In genomic region chr22:38782402-38783094, GRCh38 we compare ENCODE assay signal across 11 cellular contexts. TPM values are rescaled to one million over a fixed set of nuclear protein-coding genes. Genes with fewer than 3 reads are reported as not detected.
DNase-seq lines count a peak whose midpoint lies in the region; ATAC-seq and TF ChIP-seq lines count a peak whose summit lies in the region.
"Had no signal": no experiment of that assay in that cellular context is flagged by ENCODE, and none has a peak within 500 bp of the region (broad histone marks: within the 10 kb centered on the region; RNA-seq: fewer than 3 reads in every experiment).

No MANE protein-coding gene starts in this region.

- H3K9ac ChIP-seq in BLaER1 treated with 17β-estradiol and CSF1 and Interleukin-3, amounts not matched to agents 10 nM and 100 nM: peak overlapping the region in 10 of 11 experiments; percentile 42 to 62 (median 54); a peak in 17 of 22 replicates

- TF ChIP-seq CTCF in CD8-positive, alpha-beta T cell (IDR thresholded peaks at IDR 0.05): no peak
- TF ChIP-seq CTCF in esophagus muscularis mucosa (IDR thresholded peaks at IDR 0.05): no peak

- ATAC-seq in activated T-helper 17 cell treated with anti-CD3 and anti-CD28 coated beads, Interleukin-2, amount 50 U/mL, for 72 hours (replicated peaks): peak; percentile 67
- ATAC-seq in stimulated activated naive B cell treated with anti-CD40 and anti-IgM and Interleukin-4, amounts not matched to agents 10 μg/mL and 1 μg/mL and 100 μg/mL, for 72 hours (replicated peaks): no peak
- no peak for ATAC-seq in CD8-positive, alpha-beta T cell
- ATAC-seq: sciatic nerve had no signal

- no peaks in the 10 kb centered on the region for H3K27me3 Mint-ChIP-seq in activated T-helper 17 cell treated with anti-CD3 and anti-CD28 coated beads, Interleukin-2, amount 50 U/mL, for 72 hours
- H3K27me3 Mint-ChIP-seq in stimulated activated naive B cell treated with anti-CD40 and anti-IgM and Interleukin-4, amounts not matched to agents 10 μg/mL and 1 μg/mL and 100 μg/mL, for 72 hours: no peaks in the 10 kb centered on the region
- H3K27me3 Mint-ChIP-seq in CD8-positive, alpha-beta T cell (ENCODE audit: low read depth): no peaks in the 10 kb centered on the region
- no peaks in the 10 kb centered on the region for H3K27me3 Mint-ChIP-seq in activated T-cell treated with anti-CD3 and anti-CD28 coated beads, Interleukin-2, amount 50 U/mL, for 24 hours

- POLR2A ChIA-PET in CD8-positive, alpha-beta T cell (lab: Charles Lee): no interaction called here

- no peaks in the 10 kb centered on the region for H3K27me3 ChIP-seq in BLaER1 treated with 17β-estradiol and CSF1 and Interleukin-3, amounts not matched to agents 10 nM and 100 nM
- no peaks in the 10 kb centered on the region for H3K27me3 ChIP-seq in CD8-positive, alpha-beta T cell (ENCODE audit: insufficient read depth, low read length)
- no peaks in the 10 kb centered on the region for H3K27me3 ChIP-seq in esophagus muscularis mucosa

- peaks cover 5% of the 10 kb centered on the region for H3K36me3 Mint-ChIP-seq in activated T-helper 17 cell treated with anti-CD3 and anti-CD28 coated beads, Interleukin-2, amount 50 U/mL, for 72 hours (ENCODE audit: low read depth)
- peaks cover 21 to 37% of the 10 kb centered on the region in 2 donors for H3K36me3 Mint-ChIP-seq in stimulated activated naive B cell treated with anti-CD40 and anti-IgM and Interleukin-4, amounts not matched to agents 10 μg/mL and 1 μg/mL and 100 μg/mL, for 72 hours
- H3K36me3 Mint-ChIP-seq in CD8-positive, alpha-beta T cell: peaks cover 39% of the 10 kb centered on the region
- peaks cover 5% of the 10 kb centered on the region for H3K36me3 Mint-ChIP-seq in activated T-cell treated with anti-CD3 and anti-CD28 coated beads, Interleukin-2, amount 50 U/mL, for 24 hours (ENCODE audit: low read depth)

- peak overlapping the region in 10 of 11 experiments; percentile 12 to 71 (median 64); a peak in 19 of 22 replicates for H3K27ac ChIP-seq in BLaER1 treated with 17β-estradiol and CSF1 and Interleukin-3, amounts not matched to agents 10 nM and 100 nM
- H3K27ac ChIP-seq in CD8-positive, alpha-beta T cell (ENCODE audit: low read depth, low read length): no peak overlapping the region
- no peak overlapping the region for H3K27ac ChIP-seq in esophagus muscularis mucosa (replicated peaks in 1 of 4)

- H3K36me3 ChIP-seq in BLaER1 treated with 17β-estradiol and CSF1 and Interleukin-3, amounts not matched to agents 10 nM and 100 nM: peaks cover 0 to 34% (median 17%) of the 10 kb centered on the region in 11 experiments; a peak in 15 of 22 replicates
- H3K36me3 ChIP-seq in CD8-positive, alpha-beta T cell (ENCODE audit: insufficient read depth, low read length): no peaks in the 10 kb centered on the region
- peaks cover 8 to 48% (median 28%) of the 10 kb centered on the region in 4 donors for H3K36me3 ChIP-seq in esophagus muscularis mucosa

- CTCF ChIA-PET in CD8-positive, alpha-beta T cell (lab: Charles Lee): no interaction called here

- H3K4me3 Mint-ChIP-seq in activated T-helper 17 cell treated with anti-CD3 and anti-CD28 coated beads, Interleukin-2, amount 50 U/mL, for 72 hours: no peak overlapping the region
- H3K4me3 Mint-ChIP-seq in stimulated activated naive B cell treated with anti-CD40 and anti-IgM and Interleukin-4, amounts not matched to agents 10 μg/mL and 1 μg/mL and 100 μg/mL, for 72 hours: no peak overlapping the region
- no peak overlapping the region for H3K4me3 Mint-ChIP-seq in CD8-positive, alpha-beta T cell
- H3K4me3 Mint-ChIP-seq in activated T-cell treated with anti-CD3 and anti-CD28 coated beads, Interleukin-2, amount 50 U/mL, for 24 hours: no peak overlapping the region
- H3K4me3 Mint-ChIP-seq: T-helper 2 cell treated with Interferon-gamma antibody and Interleukin-4, amounts not matched to agents 5 μg/mL and 100 μg/mL, for 36 hours had no signal

- TF ChIP-seq EP300 in esophagus muscularis mucosa (IDR thresholded peaks at IDR 0.05): no peak

- peak; percentile 46 for DNase-seq in HT1080 (ENCODE audit: low read depth)
- DNase-seq in inferior parietal cortex (ENCODE audit: extremely low spot score): peak; percentile 55
- DNase-seq in stimulated activated naive B cell treated with anti-CD40 and anti-IgM and Interleukin-4, amounts not matched to agents 10 μg/mL and 1 μg/mL and 100 μg/mL, for 72 hours: no peak
- no peak for DNase-seq in CD8-positive, alpha-beta T cell
- DNase-seq in esophagus muscularis mucosa (ENCODE audit: extremely low spot score): no peak
- no peak for DNase-seq in activated T-cell treated with anti-CD3 and anti-CD28 coated beads, Interleukin-2, amount 50 U/mL, for 24 hours
- DNase-seq: activated effector memory CD4-positive, alpha-beta T cell treated with anti-CD3 and anti-CD28 coated beads, Interleukin-2, amount 50 U/mL, for 16 hours had no signal

- H3K9me3 ChIP-seq in BLaER1 treated with 17β-estradiol and CSF1 and Interleukin-3, amounts not matched to agents 10 nM and 100 nM (replicated peaks in 1 of 11): no peaks in the 10 kb centered on the region
- H3K9me3 ChIP-seq in CD8-positive, alpha-beta T cell (ENCODE audit: low read length): no peaks in the 10 kb centered on the region
- H3K9me3 ChIP-seq in esophagus muscularis mucosa: no peaks in the 10 kb centered on the region

- H3K4me3 ChIP-seq in BLaER1 treated with 17β-estradiol and CSF1 and Interleukin-3, amounts not matched to agents 10 nM and 100 nM: no peak overlapping the region
- H3K4me3 ChIP-seq in CD8-positive, alpha-beta T cell (ENCODE audit: low read depth, low read length): no peak overlapping the region
- H3K4me3 ChIP-seq in esophagus muscularis mucosa: no peak overlapping the region

- peaks cover 0 to 4% (median 0%) of the 10 kb centered on the region in 11 experiments; a peak in 2 of 22 replicates for H4K20me1 ChIP-seq in BLaER1 treated with 17β-estradiol and CSF1 and Interleukin-3, amounts not matched to agents 10 nM and 100 nM

- WGBS in esophagus muscularis mucosa: 72% methylated on average over 13 of the region's 13 CpGs

- peak overlapping the region; percentile 51 for H3K27ac Mint-ChIP-seq in activated T-helper 17 cell treated with anti-CD3 and anti-CD28 coated beads, Interleukin-2, amount 50 U/mL, for 72 hours
- H3K27ac Mint-ChIP-seq in stimulated activated naive B cell treated with anti-CD40 and anti-IgM and Interleukin-4, amounts not matched to agents 10 μg/mL and 1 μg/mL and 100 μg/mL, for 72 hours: no peak overlapping the region
- H3K27ac Mint-ChIP-seq in CD8-positive, alpha-beta T cell: no peak overlapping the region
- no peak overlapping the region for H3K27ac Mint-ChIP-seq in activated T-cell treated with anti-CD3 and anti-CD28 coated beads, Interleukin-2, amount 50 U/mL, for 24 hours
- H3K27ac Mint-ChIP-seq: T-helper 2 cell treated with Interferon-gamma antibody and Interleukin-4, amounts not matched to agents 5 μg/mL and 100 μg/mL, for 36 hours had no signal

- H3K9me3 Mint-ChIP-seq in activated T-helper 17 cell treated with anti-CD3 and anti-CD28 coated beads, Interleukin-2, amount 50 U/mL, for 72 hours: no peaks in the 10 kb centered on the region
- H3K9me3 Mint-ChIP-seq in stimulated activated naive B cell treated with anti-CD40 and anti-IgM and Interleukin-4, amounts not matched to agents 10 μg/mL and 1 μg/mL and 100 μg/mL, for 72 hours: no peaks in the 10 kb centered on the region
- no peaks in the 10 kb centered on the region for H3K9me3 Mint-ChIP-seq in CD8-positive, alpha-beta T cell
- H3K9me3 Mint-ChIP-seq in activated T-cell treated with anti-CD3 and anti-CD28 coated beads, Interleukin-2, amount 50 U/mL, for 24 hours: no peaks in the 10 kb centered on the region
- H3K9me3 Mint-ChIP-seq: T-helper 2 cell treated with Interferon-gamma antibody and Interleukin-4, amounts not matched to agents 5 μg/mL and 100 μg/mL, for 36 hours had no signal

- TF ChIP-seq POLR2A in esophagus muscularis mucosa (IDR thresholded peaks at IDR 0.05; ENCODE audit: low read depth): no peak

- H3K4me2 ChIP-seq in BLaER1 treated with 17β-estradiol and CSF1 and Interleukin-3, amounts not matched to agents 10 nM and 100 nM: peak overlapping the region; percentile 53 to 77 (median 66)

- H3K4me1 ChIP-seq in BLaER1 treated with 17β-estradiol and CSF1 and Interleukin-3, amounts not matched to agents 10 nM and 100 nM: peaks cover 18 to 37% (median 27%) of the 10 kb centered on the region in 10 experiments
- H3K4me1 ChIP-seq in CD8-positive, alpha-beta T cell (ENCODE audit: insufficient read depth, low read length): no peaks in the 10 kb centered on the region
- peaks cover 21 to 40% (median 24%) of the 10 kb centered on the region in 4 donors for H3K4me1 ChIP-seq in esophagus muscularis mucosa

- intact Hi-C loops in CD8-positive, alpha-beta T cell (cut with DNase I, micrococcal nuclease): no loop called here
- intact Hi-C loops in esophagus muscularis mucosa (cut with DNase I): no loop called here

- H3K4me1 Mint-ChIP-seq in activated T-helper 17 cell treated with anti-CD3 and anti-CD28 coated beads, Interleukin-2, amount 50 U/mL, for 72 hours: no peaks in the 10 kb centered on the region
- peaks cover 8 to 12% of the 10 kb centered on the region in 2 donors for H3K4me1 Mint-ChIP-seq in stimulated activated naive B cell treated with anti-CD40 and anti-IgM and Interleukin-4, amounts not matched to agents 10 μg/mL and 1 μg/mL and 100 μg/mL, for 72 hours
- H3K4me1 Mint-ChIP-seq in CD8-positive, alpha-beta T cell (ENCODE audit: low read depth): peaks cover 5% of the 10 kb centered on the region
- peaks cover 15% of the 10 kb centered on the region for H3K4me1 Mint-ChIP-seq in activated T-cell treated with anti-CD3 and anti-CD28 coated beads, Interleukin-2, amount 50 U/mL, for 24 hours (ENCODE audit: low read depth)

RNA-seq across cellular contexts. Expression of gene DNAL4, which starts 11.4 kb away (rescaled TPM):
- total RNA-seq in HT1080 (2014; rRNA removed; shearing (Covaris generic)): 3.1 and 6.9 TPM in 2 replicates
- polyA plus RNA-seq in HT1080 (2015; cell fraction: cytosol; rRNA removed): 10.7 and 17.4 TPM in 2 replicates
- 6.5 and 7.6 TPM in 2 replicates for polyA plus RNA-seq in HT1080 (2015; cell fraction: nucleus; rRNA removed)
- 1 to 10 TPM; 5.0 to 5.2 TPM for total RNA-seq in activated T-helper 17 cell treated with anti-CD3 and anti-CD28 coated beads, Interleukin-2, amount 50 U/mL, for 72 hours
- total RNA-seq in CD8-positive, alpha-beta T cell: 1 to 10 TPM; 2.5 to 3.6 TPM
- total RNA-seq in esophagus muscularis mucosa: 10 to 100 TPM in 3 of 4 donors, 1 to 10 TPM in 1; 9.3 to 15.2 (median 12.8) TPM

RNA-seq across cellular contexts. Expression of gene SUN2, which starts 26.8 kb away (rescaled TPM):
- total RNA-seq in HT1080 (2014; rRNA removed; shearing (Covaris generic)): 84.8 and 87.9 TPM in 2 replicates
- 87.3 and 90.0 TPM in 2 replicates for polyA plus RNA-seq in HT1080 (2015; cell fraction: cytosol; rRNA removed)
- polyA plus RNA-seq in HT1080 (2015; cell fraction: nucleus; rRNA removed): 231 and 236 TPM in 2 replicates
- total RNA-seq in activated T-helper 17 cell treated with anti-CD3 and anti-CD28 coated beads, Interleukin-2, amount 50 U/mL, for 72 hours: 100 to 1,000 TPM; 193 to 216 TPM
- 100 to 1,000 TPM; 431 to 454 TPM for total RNA-seq in CD8-positive, alpha-beta T cell
- 100 to 1,000 TPM; 417 to 598 (median 449) TPM for total RNA-seq in esophagus muscularis mucosa

Comparison
In these comparisons a context has a peak if more than half of its experiments do, and no peak if none do; other contexts are left out.
1. H3K27ac ChIP-seq: peak in BLaER1 treated with 17β-estradiol and CSF1 and Interleukin-3, amounts not matched to agents 10 nM and 100 nM (10 of 11); none in CD8-positive, alpha-beta T cell (single experiment) and esophagus muscularis mucosa (0 of 4).
2. DNase-seq: peak in HT1080 (single experiment) and inferior parietal cortex (single experiment); none in stimulated activated naive B cell treated with anti-CD40 and anti-IgM and Interleukin-4, amounts not matched to agents 10 μg/mL and 1 μg/mL and 100 μg/mL, for 72 hours (single experiment), CD8-positive, alpha-beta T cell (0 of 7), esophagus muscularis mucosa (single experiment) and activated T-cell treated with anti-CD3 and anti-CD28 coated beads, Interleukin-2, amount 50 U/mL, for 24 hours (single experiment).